ENCODE assay signal across 9 cellular contexts in genomic region chr2:173119069-173119807, GRCh38. TPM values are rescaled to one million over a fixed set of nuclear protein-coding genes. Genes with fewer than 3 reads are reported as not detected.
A peak's percentile ranks its signal among the peaks of the same experiment; 100 is the strongest.
DNase-seq lines count a peak whose midpoint lies in the region; ATAC-seq and TF ChIP-seq lines count a peak whose summit lies in the region.
"Had no signal": no experiment of that assay in that cellular context is flagged by ENCODE, and none has a peak within 500 bp of the region (broad histone marks: within the 10 kb centered on the region; RNA-seq: fewer than 3 reads in every experiment).

No MANE protein-coding gene starts in this region.

- H3K27me3 ChIP-seq in GM06990 (replicated peaks; ENCODE audit: control insufficient read depth, insufficient read depth, low read length) (no peaks in the 10 kb centered on the region), muscle layer of colon (ENCODE audit: control insufficient read depth in 1 of 2, insufficient read depth in 2 of 2, low read length in 2 of 2) (no peaks in the 10 kb centered on the region)
- H3K27me3 ChIP-seq in CD8-positive, alpha-beta T cell (ENCODE audit: insufficient read depth, low read length): no peaks in the 10 kb centered on the region

- H3K27ac Mint-ChIP-seq in activated T-helper 2 cell treated with anti-CD3 and anti-CD28 coated beads, Interferon-gamma antibody, Interleukin-2, Interleukin-4, amounts not matched to agents 10 μg/mL and 5 μg/mL and 100 μg/mL, durations not matched to agents 14 hours and 24 hours and 36 hours: peak overlapping the region; percentile 9
- no peak overlapping the region for H3K27ac Mint-ChIP-seq in CD8-positive, alpha-beta T cell
- H3K27ac Mint-ChIP-seq: activated CD8-positive, alpha-beta memory T cell treated with anti-CD3 and anti-CD28 coated beads, Interleukin-2, amount 10 ng/mL, durations not matched to agents 7 days and 5 days had no signal

- H3K36me3 ChIP-seq in GM06990 (ENCODE audit: control insufficient read depth, insufficient read depth, low read length) (no peaks in the 10 kb centered on the region; the same call in 1 of the 2 replicates), muscle layer of colon (ENCODE audit: insufficient read depth, low read length) (no peaks in the 10 kb centered on the region)
- no peaks in the 10 kb centered on the region for H3K36me3 ChIP-seq in CD8-positive, alpha-beta T cell (ENCODE audit: insufficient read depth, low read length)

- ATAC-seq in HG03432 (IDR thresholded peaks at IDR 0.05; ENCODE audit: unreplicated experiment) (peak; percentile 49), GM21528 (IDR thresholded peaks at IDR 0.05; ENCODE audit: low FRiP score, unreplicated experiment) (no peak)
- no peak for ATAC-seq in CD8-positive, alpha-beta T cell
- ATAC-seq: activated CD8-positive, alpha-beta memory T cell treated with anti-CD3 and anti-CD28 coated beads, Interleukin-2, amount 10 ng/mL, durations not matched to agents 7 days and 5 days had no signal

- H3K27ac ChIP-seq in muscle layer of colon (ENCODE audit: low read depth, low read length): peak overlapping the region; percentile 24
- H3K27ac ChIP-seq in CD8-positive, alpha-beta T cell (ENCODE audit: low read depth, low read length): no peak overlapping the region

- H3K9me3 ChIP-seq in muscle layer of colon (ENCODE audit: low read length): no peaks in the 10 kb centered on the region
- H3K9me3 ChIP-seq in CD8-positive, alpha-beta T cell (ENCODE audit: low read length): no peaks in the 10 kb centered on the region

- no peak overlapping the region for H3K4me3 ChIP-seq in GM06990 (replicated peaks; ENCODE audit: low read depth, low read length)
- H3K4me3 ChIP-seq in muscle layer of colon (ENCODE audit: low read depth in 1 of 2, low read length in 2 of 2): no peak overlapping the region
- H3K4me3 ChIP-seq in CD8-positive, alpha-beta T cell (ENCODE audit: low read depth, low read length): no peak overlapping the region

- no peak overlapping the region for H3K4me3 Mint-ChIP-seq in activated T-helper 2 cell treated with anti-CD3 and anti-CD28 coated beads, Interferon-gamma antibody, Interleukin-2, Interleukin-4, amounts not matched to agents 10 μg/mL and 5 μg/mL and 100 μg/mL, durations not matched to agents 14 hours and 24 hours and 36 hours (ENCODE audit: low read depth)
- H3K4me3 Mint-ChIP-seq in CD8-positive, alpha-beta T cell: no peak overlapping the region
- H3K4me3 Mint-ChIP-seq: activated CD8-positive, alpha-beta memory T cell treated with anti-CD3 and anti-CD28 coated beads, Interleukin-2, amount 10 ng/mL, durations not matched to agents 7 days and 5 days had no signal

- H3K4me1 Mint-ChIP-seq in activated T-helper 2 cell treated with anti-CD3 and anti-CD28 coated beads, Interferon-gamma antibody, Interleukin-2, Interleukin-4, amounts not matched to agents 10 μg/mL and 5 μg/mL and 100 μg/mL, durations not matched to agents 14 hours and 24 hours and 36 hours (ENCODE audit: low read depth): peaks cover 9% of the 10 kb centered on the region
- no peaks in the 10 kb centered on the region for H3K4me1 Mint-ChIP-seq in CD8-positive, alpha-beta T cell (ENCODE audit: low read depth)

- peaks cover 7% of the 10 kb centered on the region for H3K36me3 Mint-ChIP-seq in activated T-helper 2 cell treated with anti-CD3 and anti-CD28 coated beads, Interferon-gamma antibody, Interleukin-2, Interleukin-4, amounts not matched to agents 10 μg/mL and 5 μg/mL and 100 μg/mL, durations not matched to agents 14 hours and 24 hours and 36 hours (ENCODE audit: low read depth)
- H3K36me3 Mint-ChIP-seq in CD8-positive, alpha-beta T cell: no peaks in the 10 kb centered on the region

- TF ChIP-seq CTCF in GM06990 (IDR thresholded peaks at IDR 0.05; ENCODE audit: insufficient read depth, low read length, poor library complexity, severe bottlenecking): no peak
- no peak for TF ChIP-seq CTCF in CD8-positive, alpha-beta T cell (IDR thresholded peaks at IDR 0.05)

- CTCF ChIA-PET in CD8-positive, alpha-beta T cell (lab: Charles Lee): interaction anchor here (0.7 kb wide), 1 partner anchor 18 kb away, joined by 3 read pairs; no protein-coding TSS in a partner anchor

- intact Hi-C loops in activated T-helper 2 cell treated with anti-CD3 and anti-CD28 coated beads, Interferon-gamma antibody, Interleukin-2, Interleukin-4, amounts not matched to agents 10 μg/mL and 5 μg/mL and 100 μg/mL, durations not matched to agents 14 hours and 24 hours and 36 hours (cut with micrococcal nuclease): loop anchor here (2.0 kb wide), 1 partner anchor 14 kb away; no protein-coding TSS in a partner anchor
- intact Hi-C loops in CD8-positive, alpha-beta T cell (cut with DNase I, micrococcal nuclease): no loop called here

- DNase-seq in GM06990 (ENCODE audit: extremely low read depth, insufficient read length): peak; percentile 21
- no peak for DNase-seq in activated T-helper 2 cell treated with anti-CD3 and anti-CD28 coated beads, Interferon-gamma antibody, Interleukin-2, Interleukin-4, amounts not matched to agents 10 μg/mL and 5 μg/mL and 100 μg/mL, durations not matched to agents 14 hours and 24 hours and 36 hours (ENCODE audit: low spot score)
- no peak for DNase-seq in CD8-positive, alpha-beta T cell
- no peak for DNase-seq in cerebellar nuclear complex (lab: John Stamatoyannopoulos, UW)
- no peak for DNase-seq in 8988T
- DNase-seq: activated CD8-positive, alpha-beta memory T cell treated with anti-CD3 and anti-CD28 coated beads, Interleukin-2, amount 10 ng/mL, durations not matched to agents 7 days and 5 days had no signal

- peaks cover 34% of the 10 kb centered on the region for H3K4me1 ChIP-seq in muscle layer of colon (ENCODE audit: insufficient read depth, low read length)
- no peaks in the 10 kb centered on the region for H3K4me1 ChIP-seq in CD8-positive, alpha-beta T cell (ENCODE audit: insufficient read depth, low read length)

- H3K9me3 Mint-ChIP-seq in activated T-helper 2 cell treated with anti-CD3 and anti-CD28 coated beads, Interferon-gamma antibody, Interleukin-2, Interleukin-4, amounts not matched to agents 10 μg/mL and 5 μg/mL and 100 μg/mL, durations not matched to agents 14 hours and 24 hours and 36 hours: peaks cover 5% of the 10 kb centered on the region
- no peaks in the 10 kb centered on the region for H3K9me3 Mint-ChIP-seq in CD8-positive, alpha-beta T cell

- peaks cover 2% of the 10 kb centered on the region for H3K27me3 Mint-ChIP-seq in activated T-helper 2 cell treated with anti-CD3 and anti-CD28 coated beads, Interferon-gamma antibody, Interleukin-2, Interleukin-4, amounts not matched to agents 10 μg/mL and 5 μg/mL and 100 μg/mL, durations not matched to agents 14 hours and 24 hours and 36 hours (ENCODE audit: low read depth)
- peaks cover 8% of the 10 kb centered on the region for H3K27me3 Mint-ChIP-seq in CD8-positive, alpha-beta T cell (ENCODE audit: low read depth)

- POLR2A ChIA-PET in CD8-positive, alpha-beta T cell (lab: Charles Lee): no interaction called here

- no peak overlapping the region for H3K9ac ChIP-seq in muscle layer of colon (ENCODE audit: low read length)

RNA-seq across cellular contexts. Expression of gene MAP3K20, which starts 43.6 kb away (rescaled TPM):
- total RNA-seq in activated T-helper 2 cell treated with anti-CD3 and anti-CD28 coated beads, Interferon-gamma antibody, Interleukin-2, Interleukin-4, amounts not matched to agents 10 μg/mL and 5 μg/mL and 100 μg/mL, durations not matched to agents 14 hours and 24 hours and 36 hours: 26.5 and 26.8 TPM in 2 replicates
- 1 to 10 TPM in 1 of 2 experiments, under 1 TPM in 1; 0.76 to 1.2 TPM for total RNA-seq in CD8-positive, alpha-beta T cell

Comparison
In these comparisons a context has a peak if more than half of its experiments do, and no peak if none do; other contexts are left out.
1. RNA of gene MAP3K20, which starts 43.6 kb away (total RNA-seq): 26.5 to 26.8 TPM in activated T-helper 2 cell treated with anti-CD3 and anti-CD28 coated beads, Interferon-gamma antibody, Interleukin-2, Interleukin-4, amounts not matched to agents 10 μg/mL and 5 μg/mL and 100 μg/mL, durations not matched to agents 14 hours and 24 hours and 36 hours; 0.76 to 1.2 TPM in CD8-positive, alpha-beta T cell; every median in the first group is over 10 times any median in the second.